Comparison of ENCODE assay signal across 14 cellular contexts in the genomic region with DNA sequence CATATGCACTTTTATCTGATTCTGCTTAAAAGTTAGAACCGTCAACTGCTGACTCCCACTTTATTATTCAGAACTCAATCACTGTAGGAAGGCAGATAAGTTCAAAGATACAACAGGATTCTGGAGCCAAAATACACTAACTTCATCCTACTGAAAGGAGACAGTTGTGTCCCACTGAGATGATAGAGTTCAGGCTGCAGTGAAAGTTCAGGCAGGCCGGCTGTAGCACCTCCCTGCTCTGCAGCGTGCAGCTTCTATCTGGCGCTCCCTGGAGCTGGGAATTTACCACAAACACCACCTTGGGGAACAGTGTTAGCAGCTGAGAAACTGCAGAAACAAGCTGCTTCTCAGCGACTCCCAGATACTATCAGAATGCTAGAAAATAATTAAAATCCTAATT. TPM values are rescaled to one million over a fixed set of nuclear protein-coding genes. Genes with fewer than 3 reads are reported as not detected.
DNase-seq lines count a peak whose midpoint lies in the region; ATAC-seq and TF ChIP-seq lines count a peak whose summit lies in the region.
"Had no signal": no experiment of that assay in that cellular context is flagged by ENCODE, and none has a peak within 500 bp of the region (broad histone marks: within the 10 kb centered on the region; RNA-seq: fewer than 3 reads in every experiment).

No MANE protein-coding gene starts in this region.

- H3K36me3 ChIP-seq in breast epithelium (no peaks in the 10 kb centered on the region), adipocyte (ENCODE audit: control insufficient read depth, insufficient read depth, low read length, severe bottlenecking) (no peaks in the 10 kb centered on the region), iPS DF 6.9 (ENCODE audit: control insufficient read depth, insufficient read depth, low read length) (no peaks in the 10 kb centered on the region)
- H3K36me3 ChIP-seq: BLaER1, SJSA1 had no signal

- no peak overlapping the region for H3K27ac ChIP-seq in breast epithelium
- no peak overlapping the region for H3K27ac ChIP-seq in iPS DF 6.9 (ENCODE audit: low read length)
- H3K27ac ChIP-seq: BLaER1, body of pancreas, SJSA1 had no signal

- H3K4me3 ChIP-seq in breast epithelium (no peak overlapping the region), adipocyte (ENCODE audit: low read length) (no peak overlapping the region), iPS DF 6.9 (ENCODE audit: low read length) (no peak overlapping the region)
- H3K4me3 ChIP-seq: BLaER1, body of pancreas, SJSA1 had no signal

- H3K4me1 ChIP-seq in breast epithelium (no peaks in the 10 kb centered on the region), adipocyte (ENCODE audit: control insufficient read depth, insufficient read depth, low read length) (peaks cover 5% of the 10 kb centered on the region), iPS DF 6.9 (ENCODE audit: control insufficient read depth, insufficient read depth, low read length) (no peaks in the 10 kb centered on the region)
- H3K4me1 ChIP-seq: BLaER1, body of pancreas, SJSA1 had no signal

- TF ChIP-seq POLR2A in breast epithelium (IDR thresholded peaks at IDR 0.05): no peak

- H3K27me3 ChIP-seq in breast epithelium (no peaks in the 10 kb centered on the region), adipocyte (replicated peaks; ENCODE audit: control insufficient read depth, insufficient read depth, low read length) (no peaks in the 10 kb centered on the region), iPS DF 6.9 (ENCODE audit: control insufficient read depth, insufficient read depth, low read length) (no peaks in the 10 kb centered on the region)
- H3K27me3 ChIP-seq: BLaER1, body of pancreas, SJSA1 had no signal

- H3K9me3 ChIP-seq in breast epithelium (no peaks in the 10 kb centered on the region), adipocyte (ENCODE audit: control insufficient read depth, low read length) (no peaks in the 10 kb centered on the region), iPS DF 6.9 (ENCODE audit: control insufficient read depth, insufficient read depth, low read length) (no peaks in the 10 kb centered on the region)
- H3K9me3 ChIP-seq: BLaER1, body of pancreas, SJSA1 had no signal

- DNase-seq in T47D (ENCODE audit: low read depth in 1 of 2, low spot score in 1 of 2) (peak; percentile 21 to 34), breast epithelium (ENCODE audit: low spot score in 2 of 2) (no peak), adipocyte (ENCODE audit: low read depth) (peak; percentile 50), iPS DF 6.9 (ENCODE audit: low read depth, low spot score) (peak; percentile 13), stromal cell of bone marrow (ENCODE audit: low read depth) (peak; percentile 12)
- DNase-seq in activated CD4-positive, alpha-beta T cell treated with anti-CD3 and anti-CD28 coated beads for 1 hour: no peak
- DNase-seq: activated CD8-positive, alpha-beta T cell treated with anti-CD3 and anti-CD28 coated beads, Interleukin-2, amount 10 ng/mL, durations not matched to agents 7 days and 5 days; body of pancreas; NCI-H1930 had no signal

- intact Hi-C loops in breast epithelium (cut with DNase I; ENCODE audit: low total_unique reads): no loop called here

- in situ Hi-C loops in T47D (cut with HindIII; ENCODE audit: low pct_unique_long_range_greater_than_20kb, low sequenced_read_pairs): no loop called here

- no CpG with 5 or more reads among the region's 5 CpGs for WGBS in iPS DF 6.9 (ENCODE audit: insufficient coverage, insufficient read length)

- TF ChIP-seq CTCF in breast epithelium (IDR thresholded peaks at IDR 0.05): no peak

- no peak overlapping the region for H3K9ac ChIP-seq in adipocyte (ENCODE audit: low read length)
- H3K9ac ChIP-seq: BLaER1 had no signal

- ATAC-seq in GM21737 (IDR thresholded peaks at IDR 0.05; ENCODE audit: unreplicated experiment): no peak
- no peak for ATAC-seq in HG03520 (IDR thresholded peaks at IDR 0.05; ENCODE audit: unreplicated experiment)
- ATAC-seq: activated CD8-positive, alpha-beta T cell treated with anti-CD3 and anti-CD28 coated beads, Interleukin-2, amount 10 ng/mL, durations not matched to agents 7 days and 5 days; body of pancreas; natural killer cell treated with Interleukin-12 subunit alpha and Interleukin-12 subunit beta and Interleukin-15 and Interleukin-18, amount 100 ng/mL, for 72 hours had no signal

RNA-seq across cellular contexts. Expression of a gene that starts 52.5 kb away (rescaled TPM):
- total RNA-seq in breast epithelium: 10 to 100 TPM; 13.6 to 19.7 (median 14.6) TPM

Comparison
In these comparisons a context has a peak if more than half of its experiments do, and no peak if none do; other contexts are left out.
1. DNase-seq: peak in T47D (2 of 2), adipocyte (single experiment), iPS DF 6.9 (single experiment) and stromal cell of bone marrow (single experiment); none in breast epithelium (0 of 2) and activated CD4-positive, alpha-beta T cell treated with anti-CD3 and anti-CD28 coated beads for 1 hour (single experiment).